In genomic region chr7:84546403-84546802, GRCh38 we compare ENCODE assay signal across 2 cellular contexts.
TF ChIP-seq lines count a peak whose summit lies in the region.

No MANE protein-coding gene starts in this region.

TF ChIP-seq in GM23338, 12 proteins besides CTCF, POLR2A, EP300 and RAD21:
- TF ChIP-seq ZNF331 (CRISPR knock-in tag; IDR thresholded peaks at IDR 0.05; ENCODE audit: low read depth) = no peak
- no peak for TF ChIP-seq CREB1 (CRISPR knock-in tag; IDR thresholded peaks at IDR 0.05; ENCODE audit: low read depth)
- no peak for TF ChIP-seq EZH2phosphoT487 (IDR thresholded peaks at IDR 0.05; ENCODE audit: unreplicated experiment)
- no peak for TF ChIP-seq ZNF114 (CRISPR knock-in tag; IDR thresholded peaks at IDR 0.05)
- TF ChIP-seq STAT1 (IDR thresholded peaks at IDR 0.05; ENCODE audit: unreplicated experiment) = no peak
- TF ChIP-seq ETS1 (IDR thresholded peaks at IDR 0.05) = no peak
- TF ChIP-seq ZNF462 (CRISPR knock-in tag; IDR thresholded peaks at IDR 0.05) = no peak
- no peak for TF ChIP-seq EZH2 (IDR thresholded peaks at IDR 0.05; ENCODE audit: low read depth, unreplicated experiment)
- TF ChIP-seq POLR2AphosphoS5 (IDR thresholded peaks at IDR 0.05; ENCODE audit: low read depth) = no peak
- TF ChIP-seq NANOG (IDR thresholded peaks at IDR 0.05; ENCODE audit: borderline replicate concordance) = no peak
- TF ChIP-seq REST (IDR thresholded peaks at IDR 0.05; ENCODE audit: unreplicated experiment) = no peak
- TF ChIP-seq JUNB (IDR thresholded peaks at IDR 0.05; ENCODE audit: unreplicated experiment) = no peak

TF ChIP-seq in IMR-90, 13 proteins besides CTCF, POLR2A, EP300 and RAD21:
- no peak for TF ChIP-seq MAFK (IDR thresholded peaks at IDR 0.05; ENCODE audit: low read depth, low read length)
- no peak for TF ChIP-seq MAZ (IDR thresholded peaks at IDR 0.05; ENCODE audit: borderline replicate concordance, low read depth, low read length)
- TF ChIP-seq SMC3 (IDR thresholded peaks at IDR 0.05; ENCODE audit: low read depth, low read length) = no peak
- TF ChIP-seq CEBPB (IDR thresholded peaks at IDR 0.05; ENCODE audit: low read depth, low read length) = no peak
- TF ChIP-seq RCOR1 (IDR thresholded peaks at IDR 0.05; ENCODE audit: insufficient replicate concordance, low read length) = no peak
- no peak for TF ChIP-seq USF2 (IDR thresholded peaks at IDR 0.05; ENCODE audit: low read depth, low read length)
- TF ChIP-seq NFE2L2 (IDR thresholded peaks at IDR 0.05; ENCODE audit: low read depth, low read length) = no peak
- TF ChIP-seq CHD1 (IDR thresholded peaks at IDR 0.05; ENCODE audit: low read depth, low read length) = no peak
- TF ChIP-seq ELK1 (IDR thresholded peaks at IDR 0.05; ENCODE audit: borderline replicate concordance, low read depth, low read length) = no peak
- no peak for TF ChIP-seq MXI1 (IDR thresholded peaks at IDR 0.05; ENCODE audit: borderline replicate concordance, low read depth, low read length)
- TF ChIP-seq FOS (IDR thresholded peaks at IDR 0.05; ENCODE audit: low read depth, low read length) = no peak
